Comparison of ENCODE assay signal across 16 cellular contexts in the genomic region with DNA sequence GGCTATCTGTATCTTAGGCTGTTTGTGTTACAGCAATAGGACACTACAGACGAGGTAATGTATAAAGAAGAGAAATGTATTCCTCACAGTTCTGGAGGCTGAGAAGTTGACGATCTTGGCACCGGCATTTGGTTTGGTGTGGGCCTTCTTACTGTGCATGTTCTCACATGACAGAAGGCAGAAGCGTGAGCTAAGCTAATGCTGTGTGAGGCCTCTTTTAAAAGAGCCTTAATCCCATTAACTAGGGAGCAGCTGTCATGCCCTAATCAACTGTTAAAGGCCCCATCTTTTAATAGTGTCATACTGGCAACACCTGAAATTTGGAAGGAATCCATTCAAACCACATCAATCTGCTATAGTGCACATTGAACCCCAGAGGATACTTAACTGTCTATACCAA.
"Had no signal": no experiment of that assay in that cellular context is flagged by ENCODE, and none has a peak within 500 bp of the region (broad histone marks: within the 10 kb centered on the region; RNA-seq: fewer than 3 reads in every experiment).

No MANE protein-coding gene starts in this region.

- H3K36me3 ChIP-seq: heart left ventricle, suprapubic skin had no signal

- H3K4me3 Mint-ChIP-seq: activated B cell treated with CpG ODN at 0.5 μM for 24 hours; activated CD8-positive, alpha-beta T cell treated with anti-CD3 and anti-CD28 coated beads, Interleukin-2, amount 10 ng/mL, durations not matched to agents 7 days and 5 days; mesothelial cell of epicardium; stimulated activated naive CD8-positive, alpha-beta T cell treated with anti-CD3 and anti-CD28 coated beads, Interleukin-15, Interleukin-2, amounts not matched to agents 100 ng/mL and 50 ng/mL, for 24 hours; T-helper 17 cell had no signal

- H3K27ac Mint-ChIP-seq: activated B cell treated with CpG ODN at 0.5 μM for 24 hours; activated CD8-positive, alpha-beta T cell treated with anti-CD3 and anti-CD28 coated beads, Interleukin-2, amount 10 ng/mL, durations not matched to agents 7 days and 5 days; mesothelial cell of epicardium; stimulated activated naive CD8-positive, alpha-beta T cell treated with anti-CD3 and anti-CD28 coated beads, Interleukin-15, Interleukin-2, amounts not matched to agents 100 ng/mL and 50 ng/mL, for 24 hours; T-helper 17 cell had no signal

- H3K9me3 ChIP-seq: heart left ventricle, suprapubic skin had no signal

- DNase-seq: activated B cell treated with CpG ODN at 0.5 μM for 24 hours; activated CD4-positive, alpha-beta T cell treated with anti-CD3 and anti-CD28 coated beads for 48 hours; activated CD8-positive, alpha-beta memory T cell treated with anti-CD3 and anti-CD28 coated beads, Interleukin-2, amount 50 U/mL, for 4 hours; activated CD8-positive, alpha-beta T cell treated with anti-CD3 and anti-CD28 coated beads, Interleukin-2, amount 10 ng/mL, durations not matched to agents 7 days and 5 days; activated effector memory CD4-positive, alpha-beta T cell treated with anti-CD3 and anti-CD28 coated beads, Interleukin-2, amount 50 U/mL, for 16 hours; activated T-cell treated with anti-CD3 and anti-CD28 coated beads, Interleukin-2, amount 50 U/mL, for 48 hours; caudate nucleus; cortex of kidney; effector CD4-positive, alpha-beta T cell; heart left ventricle; T-helper 17 cell; trophoblast cell had no signal

- H3K27ac ChIP-seq: heart left ventricle, suprapubic skin had no signal

- H3K27me3 Mint-ChIP-seq: activated B cell treated with CpG ODN at 0.5 μM for 24 hours; stimulated activated naive CD8-positive, alpha-beta T cell treated with anti-CD3 and anti-CD28 coated beads, Interleukin-15, Interleukin-2, amounts not matched to agents 100 ng/mL and 50 ng/mL, for 24 hours; T-helper 17 cell had no signal

- H3K9me3 Mint-ChIP-seq: mesothelial cell of epicardium had no signal

- H3K36me3 Mint-ChIP-seq: activated naive CD4-positive, alpha-beta T cell treated with anti-CD3 and anti-CD28 coated beads, Interleukin-2, amount 50 U/mL, for 72 hours; mesothelial cell of epicardium had no signal

- H3K27me3 ChIP-seq: heart left ventricle, suprapubic skin had no signal

- H3K4me1 Mint-ChIP-seq: activated B cell treated with CpG ODN at 0.5 μM for 24 hours, T-helper 17 cell had no signal

- H3K4me1 ChIP-seq: suprapubic skin had no signal

- H3K4me3 ChIP-seq: heart left ventricle, suprapubic skin had no signal
